14 cellular contexts compared by ENCODE assay signal in genomic region chr3:156678216-156678615, GRCh38. TPM values are rescaled to one million over a fixed set of nuclear protein-coding genes. Genes with fewer than 3 reads are reported as not detected.
DNase-seq lines count a peak whose midpoint lies in the region; ATAC-seq and TF ChIP-seq lines count a peak whose summit lies in the region.
"Had no signal": no experiment of that assay in that cellular context is flagged by ENCODE, and none has a peak within 500 bp of the region (broad histone marks: within the 10 kb centered on the region; RNA-seq: fewer than 3 reads in every experiment).

No MANE protein-coding gene starts in this region.

- intact Hi-C loops in breast epithelium (cut with DNase I; ENCODE audit: low total_unique reads), result loop anchor here (10.0 kb wide), 1 partner anchor 407 kb away; no protein-coding TSS in a partner anchor

- H3K9ac ChIP-seq in KMS-11, result peak overlapping the region; percentile 91; the same call in 1 of the 2 replicates

- no peaks in the 10 kb centered on the region for H3K27me3 ChIP-seq in KMS-11 (ENCODE audit: insufficient read depth, low read depth)
- H3K27me3 ChIP-seq in breast epithelium, result no peaks in the 10 kb centered on the region
- H3K27me3 ChIP-seq: pancreas, tibial nerve had no signal

- H3K36me3 ChIP-seq in KMS-11 (ENCODE audit: insufficient read depth) (peaks cover 26% of the 10 kb centered on the region), breast epithelium (no peaks in the 10 kb centered on the region)

- H3K27ac ChIP-seq in KMS-11 (peak overlapping the region; percentile 87), breast epithelium (no peak overlapping the region)
- H3K27ac ChIP-seq: pancreas had no signal

- peaks cover 30% of the 10 kb centered on the region for H3K36me3 Mint-ChIP-seq in activated T-cell treated with anti-CD3 and anti-CD28 coated beads, Interleukin-2, amount 50 U/mL, for 4 hours (ENCODE audit: insufficient read depth)
- H3K36me3 Mint-ChIP-seq in osteocyte (ENCODE audit: unreplicated experiment), result peaks cover 61% of the 10 kb centered on the region
- peaks cover 48% of the 10 kb centered on the region for H3K36me3 Mint-ChIP-seq in stimulated activated memory B cell treated with anti-CD40 and anti-IgM and Interleukin-4, amounts not matched to agents 10 μg/mL and 1 μg/mL and 100 μg/mL, for 72 hours

- peak overlapping the region; percentile 96 for H3K4me3 Mint-ChIP-seq in activated T-cell treated with anti-CD3 and anti-CD28 coated beads, Interleukin-2, amount 50 U/mL, for 4 hours
- peak overlapping the region; percentile 87 for H3K4me3 Mint-ChIP-seq in osteocyte (ENCODE audit: unreplicated experiment)
- H3K4me3 Mint-ChIP-seq in stimulated activated memory B cell treated with anti-CD40 and anti-IgM and Interleukin-4, amounts not matched to agents 10 μg/mL and 1 μg/mL and 100 μg/mL, for 72 hours, result no peak overlapping the region

- H2AFZ ChIP-seq in KMS-11 (ENCODE audit: low read depth), result no peak overlapping the region

- ATAC-seq in activated T-cell treated with anti-CD3 and anti-CD28 coated beads, Interleukin-2, amount 50 U/mL, for 4 hours, result no peak
- no peak for ATAC-seq in stimulated activated memory B cell treated with anti-CD40 and anti-IgM and Interleukin-4, amounts not matched to agents 10 μg/mL and 1 μg/mL and 100 μg/mL, for 72 hours
- ATAC-seq in HG02623 (IDR thresholded peaks at IDR 0.05; ENCODE audit: unreplicated experiment), result no peak
- ATAC-seq: pancreas had no signal

- TF ChIP-seq CTCF in KMS-11 (conservative IDR thresholded peaks at IDR 0.05; ENCODE audit: low read depth, low read length) (no peak), breast epithelium (IDR thresholded peaks at IDR 0.05) (no peak), osteocyte (IDR thresholded peaks at IDR 0.05) (no peak)

- H3K4me1 Mint-ChIP-seq in activated T-cell treated with anti-CD3 and anti-CD28 coated beads, Interleukin-2, amount 50 U/mL, for 4 hours (ENCODE audit: low read depth), result peaks cover 65% of the 10 kb centered on the region
- peaks cover 62% of the 10 kb centered on the region for H3K4me1 Mint-ChIP-seq in osteocyte (ENCODE audit: unreplicated experiment)
- H3K4me1 Mint-ChIP-seq in stimulated activated memory B cell treated with anti-CD40 and anti-IgM and Interleukin-4, amounts not matched to agents 10 μg/mL and 1 μg/mL and 100 μg/mL, for 72 hours, result peaks cover 61% of the 10 kb centered on the region

- DNase-seq in activated T-cell treated with anti-CD3 and anti-CD28 coated beads, Interleukin-2, amount 50 U/mL, for 4 hours, result no peak
- DNase-seq in activated T-cell treated with anti-CD3 and anti-CD28 coated beads for 4 hours, result no peak
- DNase-seq in breast epithelium (ENCODE audit: low spot score in 2 of 2), result no peak
- DNase-seq in osteocyte (ENCODE audit: extremely low spot score, unreplicated experiment), result no peak
- DNase-seq in activated CD4-positive, CD25-positive, alpha-beta regulatory T cell treated with anti-CD3 and anti-CD28 coated beads, Interleukin-2, amount 50 U/mL, for 72 hours, result no peak
- DNase-seq: AML-193, caudate nucleus, foreskin fibroblast, NCI-H2029, pancreas had no signal

- H3K27me3 Mint-ChIP-seq in activated T-cell treated with anti-CD3 and anti-CD28 coated beads, Interleukin-2, amount 50 U/mL, for 4 hours (ENCODE audit: low read depth), result no peaks in the 10 kb centered on the region
- H3K27me3 Mint-ChIP-seq in osteocyte (ENCODE audit: unreplicated experiment), result no peaks in the 10 kb centered on the region
- H3K27me3 Mint-ChIP-seq in stimulated activated memory B cell treated with anti-CD40 and anti-IgM and Interleukin-4, amounts not matched to agents 10 μg/mL and 1 μg/mL and 100 μg/mL, for 72 hours, result no peaks in the 10 kb centered on the region

- peaks cover 74% of the 10 kb centered on the region for H4K20me1 ChIP-seq in KMS-11 (ENCODE audit: insufficient read depth)

- H3K27ac Mint-ChIP-seq in osteocyte (ENCODE audit: unreplicated experiment), result peak overlapping the region; percentile 93
- H3K27ac Mint-ChIP-seq in stimulated activated memory B cell treated with anti-CD40 and anti-IgM and Interleukin-4, amounts not matched to agents 10 μg/mL and 1 μg/mL and 100 μg/mL, for 72 hours, result no peak overlapping the region

- peak overlapping the region; percentile 96 for H3K4me2 ChIP-seq in KMS-11

- H3K9me3 ChIP-seq in breast epithelium, result no peaks in the 10 kb centered on the region
- H3K9me3 ChIP-seq: pancreas, tibial nerve had no signal

- peaks cover 87% of the 10 kb centered on the region for H3K79me2 ChIP-seq in KMS-11 (ENCODE audit: insufficient read depth, low read depth)

- peaks cover 74% of the 10 kb centered on the region for H3K4me1 ChIP-seq in KMS-11 (ENCODE audit: low read depth, poor library complexity, severe bottlenecking)
- no peaks in the 10 kb centered on the region for H3K4me1 ChIP-seq in breast epithelium

- H3K4me3 ChIP-seq in KMS-11 (IDR thresholded peaks at IDR 0.05; ENCODE audit: insufficient read depth, low read depth, low read length), result peak overlapping the region; percentile 82
- peak overlapping the region in 2 of 3 donors; percentile 93 to 97 for H3K4me3 ChIP-seq in breast epithelium
- H3K4me3 ChIP-seq: pancreas had no signal

- no peak for TF ChIP-seq POLR2A in breast epithelium (IDR thresholded peaks at IDR 0.05)

- no peaks in the 10 kb centered on the region for H3K9me3 Mint-ChIP-seq in activated T-cell treated with anti-CD3 and anti-CD28 coated beads, Interleukin-2, amount 50 U/mL, for 4 hours
- H3K9me3 Mint-ChIP-seq in osteocyte (ENCODE audit: unreplicated experiment), result no peaks in the 10 kb centered on the region
- H3K9me3 Mint-ChIP-seq in stimulated activated memory B cell treated with anti-CD40 and anti-IgM and Interleukin-4, amounts not matched to agents 10 μg/mL and 1 μg/mL and 100 μg/mL, for 72 hours, result no peaks in the 10 kb centered on the region

RNA-seq across cellular contexts. Expression of gene TIPARP, which starts 3.8 kb away (rescaled TPM):
- 10 to 100 TPM; 18.2 to 21.7 (median 20.4) TPM for total RNA-seq in activated T-cell treated with anti-CD3 and anti-CD28 coated beads, Interleukin-2, amount 50 U/mL, for 4 hours
- 100 to 1,000 TPM in 1 of 3 donors, 10 to 100 TPM in 2; 28.5 to 103 (median 45.1) TPM for total RNA-seq in breast epithelium
- 152 and 163 TPM in 2 replicates for total RNA-seq in osteocyte
